Comparison of ENCODE assay signal across 8 cellular contexts in genomic region chr15:70328137-70329115, GRCh38.
DNase-seq lines count a peak whose midpoint lies in the region; ATAC-seq, FAIRE-seq and TF ChIP-seq lines count a peak whose summit lies in the region.

No MANE protein-coding gene starts in this region.

- peaks cover 18% of the 10 kb centered on the region for H3K9me3 Mint-ChIP-seq in nephron

- peaks cover 26% of the 10 kb centered on the region for H3K4me1 Mint-ChIP-seq in nephron

- TF ChIP-seq CTCF in body of pancreas (IDR thresholded peaks at IDR 0.05): no peak
- no peak for TF ChIP-seq CTCF in nephron (IDR thresholded peaks at IDR 0.05; ENCODE audit: unreplicated experiment in 3 of 3)

- H3K27ac ChIP-seq in body of pancreas: peak overlapping the region in 1 of 4 donors; percentile 44

- H3K4me1 ChIP-seq in body of pancreas: no peaks in the 10 kb centered on the region

- H3K27ac Mint-ChIP-seq in nephron: peak overlapping the region in 2 of 3 experiments; percentile 21 to 34

- H3K27me3 Mint-ChIP-seq in nephron (ENCODE audit: low read depth): peaks cover 4% of the 10 kb centered on the region

- H3K27me3 ChIP-seq in body of pancreas: no peaks in the 10 kb centered on the region
- no peaks in the 10 kb centered on the region for H3K27me3 ChIP-seq in H7 (ENCODE audit: control insufficient read depth, insufficient read depth, low read length)

- no peak overlapping the region for H3K4me3 Mint-ChIP-seq in nephron

- no peak for TF ChIP-seq POLR2A in body of pancreas (IDR thresholded peaks at IDR 0.05)

- no peaks in the 10 kb centered on the region for H3K36me3 ChIP-seq in body of pancreas (replicated peaks in 1 of 2; ENCODE audit: insufficient read depth in 1 of 2, low read depth in 2 of 2)
- H3K36me3 ChIP-seq in H7 (replicated peaks; ENCODE audit: control insufficient read depth, insufficient read depth, low read length): no peaks in the 10 kb centered on the region

- intact Hi-C loops in body of pancreas (cut with DNase I): no loop called here

- H3K36me3 Mint-ChIP-seq in nephron (ENCODE audit: low read depth): peaks cover 8% of the 10 kb centered on the region

- no peak for FAIRE-seq in HTR-8/SVneo (lab: Jason Lieb, UNC)

- ATAC-seq in HG03175 (IDR thresholded peaks at IDR 0.05; ENCODE audit: unreplicated experiment): peak; percentile 55
- peak; percentile 24 for ATAC-seq in body of pancreas

- H3K4me3 ChIP-seq in body of pancreas (no peak overlapping the region), H7 (ENCODE audit: insufficient read depth, low read depth, low read length) (no peak overlapping the region)

- peak; percentile 83 for DNase-seq in EH (ENCODE audit: low read depth)
- peak in 1 of 4 donors; percentile 40 for DNase-seq in body of pancreas
- DNase-seq in NCI-H1436 (lab: John Stamatoyannopoulos, UW): no peak
- DNase-seq in HTR-8/SVneo (ENCODE audit: insufficient read length, low spot score): no peak
- DNase-seq in cerebellar nuclear complex (lab: John Stamatoyannopoulos, UW): no peak
- no peak for DNase-seq in H7

- WGBS in body of pancreas, 2 donors: 66 to 69% methylated on average over 9 of the region's 9 CpGs

- no peaks in the 10 kb centered on the region for H3K9me3 ChIP-seq in body of pancreas
